In genomic region chr11:96073536-96073935, GRCh38 we compare ENCODE assay signal across 31 cellular contexts.
A peak's percentile ranks its signal among the peaks of the same experiment; 100 is the strongest.
DNase-seq lines count a peak whose midpoint lies in the region; ATAC-seq and TF ChIP-seq lines count a peak whose summit lies in the region.
"Had no signal": no experiment of that assay in that cellular context is flagged by ENCODE, and none has a peak within 500 bp of the region (broad histone marks: within the 10 kb centered on the region; RNA-seq: fewer than 3 reads in every experiment).

No MANE protein-coding gene starts in this region.

- H3K9me3 ChIP-seq in body of pancreas (no peaks in the 10 kb centered on the region), mucosa of descending colon (no peaks in the 10 kb centered on the region), right atrium auricular region (no peaks in the 10 kb centered on the region)
- H3K9me3 ChIP-seq: ascending aorta had no signal

- intact Hi-C loops in body of pancreas (cut with DNase I), result no loop called here
- intact Hi-C loops in mucosa of descending colon (cut with DNase I, micrococcal nuclease), result no loop called here

- ATAC-seq in GM18861 (IDR thresholded peaks at IDR 0.05; ENCODE audit: unreplicated experiment), result peak; percentile 38
- ATAC-seq in body of pancreas, result peak; percentile 86
- peak; percentile 93 for ATAC-seq in mucosa of descending colon
- no peak for ATAC-seq in activated CD4-positive, CD25-positive, alpha-beta regulatory T cell treated with anti-CD3 and anti-CD28 coated beads, Interleukin-2, amount 50 U/mL, for 24 hours
- ATAC-seq: activated CD8-positive, alpha-beta memory T cell treated with anti-CD3 and anti-CD28 coated beads, Interleukin-2, amount 10 ng/mL, durations not matched to agents 7 days and 5 days; naive thymus-derived CD4-positive, alpha-beta T cell; sciatic nerve had no signal

- H3K4me1 ChIP-seq in body of pancreas (peaks cover 30% of the 10 kb centered on the region), mucosa of descending colon (ENCODE audit: low read depth) (peaks cover 14% of the 10 kb centered on the region), right atrium auricular region (peaks cover 0 to 20% of the 10 kb centered on the region in 2 donors)

- 31 to 40% methylated on average over 6 of the region's 6 CpGs for WGBS in body of pancreas, 2 donors

- no peak for TF ChIP-seq POLR2A in body of pancreas (IDR thresholded peaks at IDR 0.05)

- H3K36me3 ChIP-seq in body of pancreas (replicated peaks in 1 of 2; ENCODE audit: insufficient read depth in 1 of 2, low read depth in 2 of 2), result no peaks in the 10 kb centered on the region
- H3K36me3 ChIP-seq in mucosa of descending colon (ENCODE audit: low read depth), result no peaks in the 10 kb centered on the region
- H3K36me3 ChIP-seq in right atrium auricular region, result no peaks in the 10 kb centered on the region
- H3K36me3 ChIP-seq: ascending aorta, cardiac muscle cell had no signal

- DNase-seq in ACHN, result peak; percentile 84
- DNase-seq in body of pancreas, result peak in 1 of 4 donors; percentile 35
- peak in 1 of 3 donors; percentile 34 for DNase-seq in mucosa of descending colon
- DNase-seq in DMS114 treated with DMSO at 0.1 percent for 48 hours (lab: John Stamatoyannopoulos, UW; ENCODE audit: unreplicated experiment), result no peak
- DNase-seq in amygdala (lab: John Stamatoyannopoulos, UW), result no peak
- no peak for DNase-seq in right atrium auricular region (ENCODE audit: low spot score)
- DNase-seq: activated CD4-positive, alpha-beta T cell treated with anti-CD3 and anti-CD28 coated beads for 48 hours; activated CD8-positive, alpha-beta memory T cell treated with anti-CD3 and anti-CD28 coated beads, Interleukin-2, amount 10 ng/mL, durations not matched to agents 7 days and 5 days; activated naive CD4-positive, alpha-beta T cell treated with anti-CD3 and anti-CD28 coated beads, Interleukin-2, amount 10 ng/mL, durations not matched to agents 7 days and 5 days; CD8-positive, alpha-beta memory T cell; DMS53; effector CD8-positive, alpha-beta T cell; erythroblast; glutamatergic neuron; H9; Kasumi-1; MV-4-11; naive thymus-derived CD4-positive, alpha-beta T cell; NCI-H1436 treated with DMSO at 0.1 percent for 48 hours; NCI-H226; NCI-H69; SIG-M5; stimulated activated CD4-positive, alpha-beta T cell treated with anti-CD3 and anti-CD28 coated beads, Interleukin-12 subunit alpha, Interleukin-12 subunit beta, amount 100 ng/mL, for 4 hours; stimulated activated CD4-positive, alpha-beta T cell treated with anti-CD3 and anti-CD28 coated beads, Interleukin-2, amount 100 ng/mL, for 48 hours; SW 1271; trophoblast cell had no signal

- TF ChIP-seq CTCF in body of pancreas (IDR thresholded peaks at IDR 0.05), result no peak
- no peak for TF ChIP-seq CTCF in mucosa of descending colon (IDR thresholded peaks at IDR 0.05)
- no peak for TF ChIP-seq CTCF in right atrium auricular region (IDR thresholded peaks at IDR 0.05)

- H3K27me3 ChIP-seq in body of pancreas, result no peaks in the 10 kb centered on the region
- no peaks in the 10 kb centered on the region for H3K27me3 ChIP-seq in right atrium auricular region
- H3K27me3 ChIP-seq: ascending aorta, cardiac muscle cell had no signal

- in situ Hi-C loops in ACHN (cut with HindIII; ENCODE audit: low pct_ligation_motif_present, low pct_unique_long_range_greater_than_20kb, low sequenced_read_pairs), result no loop called here

- H3K27ac ChIP-seq in body of pancreas, result peak overlapping the region; percentile 42 to 67 (median 64)
- no peak overlapping the region for H3K27ac ChIP-seq in right atrium auricular region
- H3K27ac ChIP-seq: ascending aorta, cardiac muscle cell had no signal

- H3K4me3 ChIP-seq in body of pancreas (no peak overlapping the region), mucosa of descending colon (no peak overlapping the region), right atrium auricular region (no peak overlapping the region)
- H3K4me3 ChIP-seq: ascending aorta, cardiac muscle cell had no signal

Comparison
In these comparisons a context has a peak if more than half of its experiments do, and no peak if none do; other contexts are left out.
1. ATAC-seq: peak in GM18861 (single experiment), body of pancreas (single experiment) and mucosa of descending colon (single experiment); none in activated CD4-positive, CD25-positive, alpha-beta regulatory T cell treated with anti-CD3 and anti-CD28 coated beads, Interleukin-2, amount 50 U/mL, for 24 hours (0 of 2).
2. H3K27ac ChIP-seq: peak in body of pancreas (4 of 4); none in right atrium auricular region (0 of 2).